26 cellular contexts compared by ENCODE assay signal in the genomic region with DNA sequence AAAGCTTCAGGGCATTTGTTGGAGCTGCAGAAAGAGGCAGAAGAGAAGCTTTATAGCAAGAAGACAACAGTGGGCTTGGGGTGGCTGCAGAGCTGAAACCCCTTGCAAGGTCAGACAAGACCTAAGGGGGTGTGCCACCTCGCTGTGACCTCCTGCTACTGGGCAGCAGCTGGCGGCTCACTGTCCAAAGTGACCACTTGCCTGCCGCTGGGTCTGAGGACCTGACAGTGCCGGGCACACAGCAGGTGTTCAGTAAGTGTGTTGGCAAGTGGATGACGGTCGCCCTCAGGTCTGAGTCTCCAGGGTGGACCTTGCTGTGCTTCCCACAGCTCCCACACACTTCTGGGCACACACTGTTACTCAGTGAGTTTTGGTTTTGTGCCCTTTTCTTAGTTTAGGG.
"Had no signal": no experiment of that assay in that cellular context is flagged by ENCODE, and none has a peak within 500 bp of the region (broad histone marks: within the 10 kb centered on the region; RNA-seq: fewer than 3 reads in every experiment).

No MANE protein-coding gene starts in this region.

- H3K36me3 ChIP-seq: adrenal gland had no signal

- DNase-seq: activated CD4-positive, alpha-beta memory T cell treated with anti-CD3 and anti-CD28 coated beads, Interleukin-2, amount 10 ng/mL, durations not matched to agents 7 days and 5 days; activated CD4-positive, alpha-beta T cell treated with anti-CD3 and anti-CD28 coated beads for 1 hour; activated CD4-positive, alpha-beta T cell treated with anti-CD3 and anti-CD28 coated beads for 4 hours; activated CD4-positive, alpha-beta T cell treated with anti-CD3 and anti-CD28 coated beads, Interleukin-2, amount 10 ng/mL, durations not matched to agents 7 days and 5 days; activated CD4-positive, alpha-beta T cell treated with anti-CD3 and anti-CD28 coated beads, Interleukin-2, amount 50 U/mL, for 4 hours; activated CD8-positive, alpha-beta memory T cell treated with anti-CD3 and anti-CD28 coated beads, Interleukin-2, amount 50 U/mL, for 48 hours; activated naive CD4-positive, alpha-beta T cell treated with anti-CD3 and anti-CD28 coated beads for 36 hours; activated naive CD8-positive, alpha-beta T cell treated with anti-CD3 and anti-CD28 coated beads for 36 hours; activated naive CD8-positive, alpha-beta T cell treated with anti-CD3 and anti-CD28 coated beads, Interleukin-2, amount 50 U/mL, for 24 hours; activated T-cell treated with anti-CD3 and anti-CD28 coated beads for 4 hours; activated T-cell treated with anti-CD3 and anti-CD28 coated beads, Interleukin-2, amount 50 U/mL, for 24 hours; activated T-cell treated with anti-CD3 and anti-CD28 coated beads, Interleukin-2, amount 50 U/mL, for 72 hours; adrenal gland; amygdala; body of pancreas; caudate nucleus; cerebellar nuclear complex; dorsolateral prefrontal cortex; effector memory CD4-positive, alpha-beta T cell; endodermal cell; foreskin fibroblast; T-helper 1 cell; T-helper 17 cell; T1000 had no signal

- H3K27me3 ChIP-seq: adrenal gland, body of pancreas had no signal

- H3K4me3 ChIP-seq: adrenal gland, body of pancreas, coronary artery, dorsolateral prefrontal cortex had no signal

- H3K4me1 ChIP-seq: adrenal gland, body of pancreas had no signal

- H3K27ac ChIP-seq: adrenal gland, body of pancreas, coronary artery, dorsolateral prefrontal cortex, VCaP had no signal
